Comparison of ENCODE assay signal across 9 cellular contexts in the genomic region with DNA sequence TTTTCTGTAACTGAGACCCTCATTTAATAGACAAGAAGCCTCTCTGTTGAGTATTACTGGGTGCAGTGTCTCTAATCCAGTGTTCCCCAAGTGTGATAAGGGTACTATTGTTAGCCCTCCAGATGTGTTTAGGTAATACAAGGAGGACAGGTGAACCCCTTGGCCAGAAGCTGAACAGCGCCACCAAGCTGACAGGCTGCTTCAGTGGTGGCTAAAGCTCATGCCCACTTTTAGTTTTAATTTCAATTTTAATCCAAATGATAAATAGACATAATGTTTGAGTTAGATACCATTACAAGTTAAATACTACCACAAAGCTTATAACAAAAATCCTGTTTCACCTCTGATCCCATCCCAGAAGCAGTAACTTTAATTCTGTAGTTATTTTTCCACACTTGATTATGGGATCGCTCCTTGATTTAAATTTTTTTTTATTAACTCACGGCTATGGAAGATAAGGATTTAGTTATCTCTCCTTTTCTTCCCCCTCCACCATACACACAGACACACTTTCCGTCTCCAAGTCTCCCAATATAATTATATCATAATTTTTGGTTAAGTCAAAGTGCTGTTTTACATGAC. TPM values are rescaled to one million over a fixed set of nuclear protein-coding genes. Genes with fewer than 3 reads are reported as not detected.
DNase-seq lines count a peak whose midpoint lies in the region; TF ChIP-seq lines count a peak whose summit lies in the region.
"Had no signal": no experiment of that assay in that cellular context is flagged by ENCODE, and none has a peak within 500 bp of the region (broad histone marks: within the 10 kb centered on the region; RNA-seq: fewer than 3 reads in every experiment).

No MANE protein-coding gene starts in this region.

- intact Hi-C loops in ascending aorta (cut with DNase I): no loop called here

- H3K27ac ChIP-seq in Peyer's patch: no peak overlapping the region
- H3K27ac ChIP-seq in ascending aorta: no peak overlapping the region

- no peaks in the 10 kb centered on the region for H3K4me1 ChIP-seq in Peyer's patch
- no peaks in the 10 kb centered on the region for H3K4me1 ChIP-seq in ascending aorta

- H3K4me3 ChIP-seq in Peyer's patch: no peak overlapping the region
- no peak overlapping the region for H3K4me3 ChIP-seq in fibroblast of the aortic adventitia (ENCODE audit: low read depth, low read length)
- no peak overlapping the region for H3K4me3 ChIP-seq in ascending aorta
- H3K4me3 ChIP-seq: lung had no signal

- peak; percentile 21 for DNase-seq in stimulated activated CD4-positive, alpha-beta T cell treated with anti-CD3 and anti-CD28 coated beads, Interleukin-4, amount 100 ng/mL, for 1 hour
- DNase-seq in stimulated activated CD4-positive, alpha-beta T cell treated with anti-CD3 and anti-CD28 coated beads, Interleukin-4, amount 100 ng/mL, for 24 hours: no peak
- peak; percentile 31 to 62 (median 61) for DNase-seq in Peyer's patch
- no peak for DNase-seq in fibroblast of the aortic adventitia (ENCODE audit: low read depth)
- no peak for DNase-seq in occipital lobe (lab: John Stamatoyannopoulos, UW)
- no peak for DNase-seq in effector CD8-positive, alpha-beta T cell (lab: John Stamatoyannopoulos, UW)
- DNase-seq in ascending aorta (ENCODE audit: low spot score in 2 of 2): no peak
- DNase-seq in GM03348 (ENCODE audit: low spot score): no peak

- H3K9me3 ChIP-seq in Peyer's patch: no peaks in the 10 kb centered on the region
- no peaks in the 10 kb centered on the region for H3K9me3 ChIP-seq in ascending aorta

- H3K36me3 ChIP-seq in Peyer's patch (no peaks in the 10 kb centered on the region), ascending aorta (no peaks in the 10 kb centered on the region)

- TF ChIP-seq CTCF in Peyer's patch (IDR thresholded peaks at IDR 0.05) (peak in 4 of 6 experiments; percentile 41 to 58 (median 57)), fibroblast of the aortic adventitia (IDR thresholded peaks at IDR 0.05; ENCODE audit: insufficient read depth, low read length) (peak; percentile 44), ascending aorta (IDR thresholded peaks at IDR 0.05) (peak in 1 of 3 experiments; percentile 33)

- TF ChIP-seq POLR2A in Peyer's patch (IDR thresholded peaks at IDR 0.05): no peak

- H3K27me3 ChIP-seq in Peyer's patch: no peaks in the 10 kb centered on the region
- H3K27me3 ChIP-seq in ascending aorta: no peaks in the 10 kb centered on the region

RNA-seq across cellular contexts. Expression of a gene that starts 8.3 kb away (rescaled TPM):
- total RNA-seq in Peyer's patch (10 to 100 TPM; 24.3 to 39.6 (median 36.3) TPM), fibroblast of the aortic adventitia (ENCODE audit: low replicate concordance) (13.2 and 17.7 TPM in 2 replicates), occipital lobe (13.9 TPM), ascending aorta (11.2 TPM)

Comparison
In these comparisons a context has a peak if more than half of its experiments do, and no peak if none do; other contexts are left out.
1. DNase-seq: peak in stimulated activated CD4-positive, alpha-beta T cell treated with anti-CD3 and anti-CD28 coated beads, Interleukin-4, amount 100 ng/mL, for 1 hour (single experiment) and Peyer's patch (3 of 3); none in stimulated activated CD4-positive, alpha-beta T cell treated with anti-CD3 and anti-CD28 coated beads, Interleukin-4, amount 100 ng/mL, for 24 hours (single experiment), fibroblast of the aortic adventitia (single experiment), occipital lobe (single experiment), effector CD8-positive, alpha-beta T cell (single experiment), ascending aorta (0 of 2) and GM03348 (single experiment).